Comparison of ENCODE assay signal across 27 cellular contexts in genomic region chr11:28058333-28058732, GRCh38. TPM values are rescaled to one million over a fixed set of nuclear protein-coding genes. Genes with fewer than 3 reads are reported as not detected.
A peak's percentile ranks its signal among the peaks of the same experiment; 100 is the strongest.
DNase-seq lines count a peak whose midpoint lies in the region; ATAC-seq and TF ChIP-seq lines count a peak whose summit lies in the region.
"Had no signal": no experiment of that assay in that cellular context is flagged by ENCODE, and none has a peak within 500 bp of the region (broad histone marks: within the 10 kb centered on the region; RNA-seq: fewer than 3 reads in every experiment).

No MANE protein-coding gene starts in this region.

- no peak overlapping the region for H3K4me3 Mint-ChIP-seq in GM23338
- H3K4me3 Mint-ChIP-seq: activated CD8-positive, alpha-beta T cell treated with anti-CD3 and anti-CD28 coated beads, Interleukin-2, amount 10 ng/mL, durations not matched to agents 7 days and 5 days; endodermal cell; T-helper 1 cell treated with Interleukin-12 subunit alpha and Interleukin-12 subunit beta and Interleukin-4 antibody, amounts not matched to agents 30 μg/mL and 1 μg/mL, for 36 hours; type B pancreatic cell had no signal

- H3K27me3 Mint-ChIP-seq in GM23338 (ENCODE audit: insufficient read depth, low read depth, poor library complexity) = no peaks in the 10 kb centered on the region
- H3K27me3 Mint-ChIP-seq: type B pancreatic cell had no signal

- H4K20me1 ChIP-seq in GM23338 (replicated peaks; ENCODE audit: insufficient read depth) = no peaks in the 10 kb centered on the region
- H4K20me1 ChIP-seq: BLaER1 treated with 17β-estradiol and CSF1 and Interleukin-3, amounts not matched to agents 10 nM and 100 nM had no signal

- H3K79me1 ChIP-seq in mesenchymal stem cell (replicated peaks; ENCODE audit: low read length, poor library complexity, severe bottlenecking) = peaks cover 6% of the 10 kb centered on the region

- in situ Hi-C loops in ACHN (cut with HindIII; ENCODE audit: low pct_ligation_motif_present, low pct_unique_long_range_greater_than_20kb, low sequenced_read_pairs) = no loop called here

- H3K4me2 ChIP-seq in GM23338 = no peak overlapping the region
- H3K4me2 ChIP-seq in mesenchymal stem cell (ENCODE audit: low read length, poor library complexity, severe bottlenecking) = no peak overlapping the region
- H3K4me2 ChIP-seq: BLaER1 treated with 17β-estradiol and CSF1 and Interleukin-3, amounts not matched to agents 10 nM and 100 nM had no signal

- no peaks in the 10 kb centered on the region for H3K79me2 ChIP-seq in GM23338 (replicated peaks; ENCODE audit: insufficient read depth)

- H3K4me3 ChIP-seq in GM23338 = no peak overlapping the region
- no peak overlapping the region for H3K4me3 ChIP-seq in adipocyte (ENCODE audit: low read length)
- H3K4me3 ChIP-seq in mesenchymal stem cell (ENCODE audit: insufficient read depth in 1 of 2, low read depth in 1 of 2, low read length in 2 of 2) = no peak overlapping the region
- H3K4me3 ChIP-seq: BLaER1 treated with 17β-estradiol and CSF1 and Interleukin-3, amounts not matched to agents 10 nM and 100 nM; breast epithelium; coronary artery; esophagus squamous epithelium; Peyer's patch had no signal

- H3K36me3 ChIP-seq in GM23338 (ENCODE audit: insufficient read depth) (no peaks in the 10 kb centered on the region; the same call in 1 of the 2 replicates), adipocyte (ENCODE audit: control insufficient read depth, insufficient read depth, low read length, severe bottlenecking) (no peaks in the 10 kb centered on the region), mesenchymal stem cell (ENCODE audit: control insufficient read depth in 1 of 2, insufficient read depth in 2 of 2, low read depth in 1 of 2, low read length in 2 of 2) (peaks cover 0 to 6% of the 10 kb centered on the region in 2 experiments)
- H3K36me3 ChIP-seq: breast epithelium, Peyer's patch had no signal

- no peak overlapping the region for H2BK120ac ChIP-seq in mesenchymal stem cell (ENCODE audit: low read depth, low read length)

- no peak overlapping the region for H3K18ac ChIP-seq in mesenchymal stem cell (ENCODE audit: low read depth in 1 of 2, low read length in 2 of 2)

- no peaks in the 10 kb centered on the region for H3K9me2 ChIP-seq in GM23338 (ENCODE audit: insufficient read depth)

- DNase-seq in ACHN (peak; percentile 11), GM23338 (ENCODE audit: low spot score) (peak; percentile 1), adipocyte (ENCODE audit: low read depth) (peak; percentile 20), mesenchymal stem cell (peak; percentile 39), hippocampal formation (lab: John Stamatoyannopoulos, UW) (no peak), DMS 273 (lab: John Stamatoyannopoulos, UW; ENCODE audit: unreplicated experiment) (no peak)
- DNase-seq in activated naive CD4-positive, alpha-beta T cell treated with Interleukin-2 at 50 U/mL for 16 hours = no peak
- DNase-seq: activated CD4-positive, alpha-beta T cell treated with anti-CD3 and anti-CD28 coated beads for 1 hour; activated CD8-positive, alpha-beta T cell treated with anti-CD3 and anti-CD28 coated beads, Interleukin-2, amount 10 ng/mL, durations not matched to agents 7 days and 5 days; activated effector memory CD4-positive, alpha-beta T cell treated with anti-CD3 and anti-CD28 coated beads, Interleukin-2, amount 50 U/mL, for 16 hours; activated T-cell treated with anti-CD3 and anti-CD28 coated beads for 4 hours; DND-41; endodermal cell; esophagus squamous epithelium; kidney glomerular epithelial cell; NCI-H1694 treated with DMSO at 0.1 percent for 48 hours; NCI-H526; Peyer's patch; small intestine; stimulated activated CD4-positive, alpha-beta T cell treated with anti-CD3 and anti-CD28 coated beads, Interleukin-1b, Interleukin-23, amount 100 ng/mL, for 48 hours had no signal

- no peaks in the 10 kb centered on the region for H3K9me3 Mint-ChIP-seq in GM23338
- H3K9me3 Mint-ChIP-seq: endodermal cell; T-helper 1 cell treated with Interleukin-12 subunit alpha and Interleukin-12 subunit beta and Interleukin-4 antibody, amounts not matched to agents 30 μg/mL and 1 μg/mL, for 36 hours; type B pancreatic cell had no signal

- peaks cover 5% of the 10 kb centered on the region; the same call in 2 of the 3 replicates for H3K4me1 Mint-ChIP-seq in GM23338
- H3K4me1 Mint-ChIP-seq: endodermal cell had no signal

- no peak overlapping the region for H4K91ac ChIP-seq in mesenchymal stem cell (ENCODE audit: low read length)

- H3K14ac ChIP-seq in mesenchymal stem cell (ENCODE audit: low read length in 2 of 2) = no peak overlapping the region

- no peak overlapping the region for H3K9ac ChIP-seq in adipocyte (ENCODE audit: low read length)
- H3K9ac ChIP-seq in mesenchymal stem cell (ENCODE audit: low read length) = no peak overlapping the region
- H3K9ac ChIP-seq: BLaER1 treated with 17β-estradiol and CSF1 and Interleukin-3, amounts not matched to agents 10 nM and 100 nM had no signal

- H3K27me3 ChIP-seq in GM23338 (ENCODE audit: insufficient read depth) = no peaks in the 10 kb centered on the region
- H3K27me3 ChIP-seq in adipocyte (replicated peaks; ENCODE audit: control insufficient read depth, insufficient read depth, low read length) = no peaks in the 10 kb centered on the region
- no peaks in the 10 kb centered on the region for H3K27me3 ChIP-seq in mesenchymal stem cell (ENCODE audit: control insufficient read depth in 1 of 2, insufficient read depth in 1 of 2, low read length in 2 of 2)
- H3K27me3 ChIP-seq: BLaER1 treated with 17β-estradiol and CSF1 and Interleukin-3, amounts not matched to agents 10 nM and 100 nM; breast epithelium; esophagus squamous epithelium; Peyer's patch had no signal

- H3K36me3 Mint-ChIP-seq in GM23338 (ENCODE audit: low read depth) = peaks cover 9% of the 10 kb centered on the region; the same call in 1 of the 3 replicates

- no peak overlapping the region for H3K4ac ChIP-seq in mesenchymal stem cell (ENCODE audit: low read depth in 1 of 2, low read length in 2 of 2)

- H2BK12ac ChIP-seq in mesenchymal stem cell (ENCODE audit: low read length in 2 of 2) = no peak overlapping the region

- no peaks in the 10 kb centered on the region for H3K4me1 ChIP-seq in GM23338 (ENCODE audit: insufficient read depth)
- H3K4me1 ChIP-seq in adipocyte (ENCODE audit: control insufficient read depth, insufficient read depth, low read length) = no peaks in the 10 kb centered on the region
- H3K4me1 ChIP-seq in mesenchymal stem cell (ENCODE audit: control insufficient read depth, insufficient read depth, low read depth, low read length) = no peaks in the 10 kb centered on the region
- H3K4me1 ChIP-seq: BLaER1 treated with 17β-estradiol and CSF1 and Interleukin-3, amounts not matched to agents 10 nM and 100 nM; breast epithelium; Caco-2; esophagus squamous epithelium; Peyer's patch had no signal

- H2AK5ac ChIP-seq in mesenchymal stem cell (ENCODE audit: low read length, severe bottlenecking) = no peak overlapping the region

- H3F3A ChIP-seq in GM23338 (replicated peaks; ENCODE audit: low read depth) = no peaks in the 10 kb centered on the region

- H3K9me3 ChIP-seq in adipocyte (ENCODE audit: control insufficient read depth, low read length) (no peaks in the 10 kb centered on the region), mesenchymal stem cell (ENCODE audit: control insufficient read depth, low read length) (no peaks in the 10 kb centered on the region)
- H3K9me3 ChIP-seq: BLaER1 treated with 17β-estradiol and CSF1 and Interleukin-3, amounts not matched to agents 10 nM and 100 nM; breast epithelium; Caco-2; esophagus squamous epithelium; Peyer's patch had no signal

- no peak overlapping the region for H3K27ac Mint-ChIP-seq in GM23338
- H3K27ac Mint-ChIP-seq: activated CD8-positive, alpha-beta T cell treated with anti-CD3 and anti-CD28 coated beads, Interleukin-2, amount 10 ng/mL, durations not matched to agents 7 days and 5 days; endodermal cell; T-helper 1 cell treated with Interleukin-12 subunit alpha and Interleukin-12 subunit beta and Interleukin-4 antibody, amounts not matched to agents 30 μg/mL and 1 μg/mL, for 36 hours; type B pancreatic cell had no signal

- no peak overlapping the region for H3K27ac ChIP-seq in GM23338 (ENCODE audit: low read depth)
- H3K27ac ChIP-seq in mesenchymal stem cell (ENCODE audit: low read length, poor library complexity, severe bottlenecking) = no peak overlapping the region
- H3K27ac ChIP-seq: BLaER1 treated with 17β-estradiol and CSF1 and Interleukin-3, amounts not matched to agents 10 nM and 100 nM; breast epithelium; coronary artery; esophagus squamous epithelium; Peyer's patch had no signal

- H4K8ac ChIP-seq in mesenchymal stem cell (ENCODE audit: low read length) = no peak overlapping the region

- ATAC-seq in GM23338 (no peak), GM19455 (IDR thresholded peaks at IDR 0.05; ENCODE audit: unreplicated experiment) (no peak)
- ATAC-seq: activated CD8-positive, alpha-beta T cell treated with anti-CD3 and anti-CD28 coated beads, Interleukin-2, amount 10 ng/mL, durations not matched to agents 7 days and 5 days had no signal

- H3K23ac ChIP-seq in mesenchymal stem cell (ENCODE audit: low read length in 2 of 2) = no peak overlapping the region

- H2AFZ ChIP-seq in GM23338 = no peak overlapping the region
- H2AFZ ChIP-seq in mesenchymal stem cell (ENCODE audit: low read depth, low read length) = no peak overlapping the region

- H2BK5ac ChIP-seq in mesenchymal stem cell (ENCODE audit: low read depth, low read length, poor library complexity, severe bottlenecking) = no peak overlapping the region

- no peak for TF ChIP-seq CTCF in GM23338 (conservative IDR thresholded peaks at IDR 0.05; ENCODE audit: low read depth in 2 of 2)

- no peak overlapping the region for H2BK15ac ChIP-seq in mesenchymal stem cell (ENCODE audit: low read depth, poor library complexity, severe bottlenecking)

TF ChIP-seq in GM23338, 12 proteins besides CTCF, POLR2A, EP300 and RAD21 (continues in another document):
- no peak for TF ChIP-seq JUNB (IDR thresholded peaks at IDR 0.05; ENCODE audit: unreplicated experiment)
- TF ChIP-seq, protein P1, sequence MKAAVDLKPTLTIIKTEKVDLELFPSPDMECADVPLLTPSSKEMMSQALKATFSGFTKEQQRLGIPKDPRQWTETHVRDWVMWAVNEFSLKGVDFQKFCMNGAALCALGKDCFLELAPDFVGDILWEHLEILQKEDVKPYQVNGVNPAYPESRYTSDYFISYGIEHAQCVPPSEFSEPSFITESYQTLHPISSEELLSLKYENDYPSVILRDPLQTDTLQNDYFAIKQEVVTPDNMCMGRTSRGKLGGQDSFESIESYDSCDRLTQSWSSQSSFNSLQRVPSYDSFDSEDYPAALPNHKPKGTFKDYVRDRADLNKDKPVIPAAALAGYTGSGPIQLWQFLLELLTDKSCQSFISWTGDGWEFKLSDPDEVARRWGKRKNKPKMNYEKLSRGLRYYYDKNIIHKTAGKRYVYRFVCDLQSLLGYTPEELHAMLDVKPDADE (IDR thresholded peaks at IDR 0.05) = no peak

RNA-seq across cellular contexts. Expression of gene KIF18A, which starts 49.6 kb away (rescaled TPM):
- total RNA-seq in GM23338 (2014; rRNA removed; shearing (Covaris generic)) = 25.9 and 26.5 TPM in 2 replicates
- 15.2 and 22.2 TPM in 2 replicates for polyA plus RNA-seq in GM23338 (2016; fragmentation: Nextera tagmentation; extraction: Ambion mirVana)
- polyA plus RNA-seq in mesenchymal stem cell (2013, experiment 1 of 2) = 7.1 TPM
- polyA plus RNA-seq in mesenchymal stem cell (2013, experiment 2 of 2) = 7.3 TPM

RNA-seq across cellular contexts. Expression of gene METTL15, which starts 49.9 kb away (rescaled TPM):
- 13.0 and 19.8 TPM in 2 replicates for total RNA-seq in GM23338 (2014; rRNA removed; shearing (Covaris generic))
- 6.2 and 9.0 TPM in 2 replicates for polyA plus RNA-seq in GM23338 (2016; fragmentation: Nextera tagmentation; extraction: Ambion mirVana)
- polyA plus RNA-seq in mesenchymal stem cell (2013, experiment 1 of 2) = 7.1 TPM
- 7.8 TPM for polyA plus RNA-seq in mesenchymal stem cell (2013, experiment 2 of 2)

Comparison
In these comparisons a context has a peak if more than half of its experiments do, and no peak if none do; other contexts are left out.
1. DNase-seq: peak in ACHN (single experiment), GM23338 (single experiment), adipocyte (single experiment) and mesenchymal stem cell (single experiment); none in hippocampal formation (0 of 2), DMS 273 (single experiment) and activated naive CD4-positive, alpha-beta T cell treated with Interleukin-2 at 50 U/mL for 16 hours (single experiment).